In the genomic region with DNA sequence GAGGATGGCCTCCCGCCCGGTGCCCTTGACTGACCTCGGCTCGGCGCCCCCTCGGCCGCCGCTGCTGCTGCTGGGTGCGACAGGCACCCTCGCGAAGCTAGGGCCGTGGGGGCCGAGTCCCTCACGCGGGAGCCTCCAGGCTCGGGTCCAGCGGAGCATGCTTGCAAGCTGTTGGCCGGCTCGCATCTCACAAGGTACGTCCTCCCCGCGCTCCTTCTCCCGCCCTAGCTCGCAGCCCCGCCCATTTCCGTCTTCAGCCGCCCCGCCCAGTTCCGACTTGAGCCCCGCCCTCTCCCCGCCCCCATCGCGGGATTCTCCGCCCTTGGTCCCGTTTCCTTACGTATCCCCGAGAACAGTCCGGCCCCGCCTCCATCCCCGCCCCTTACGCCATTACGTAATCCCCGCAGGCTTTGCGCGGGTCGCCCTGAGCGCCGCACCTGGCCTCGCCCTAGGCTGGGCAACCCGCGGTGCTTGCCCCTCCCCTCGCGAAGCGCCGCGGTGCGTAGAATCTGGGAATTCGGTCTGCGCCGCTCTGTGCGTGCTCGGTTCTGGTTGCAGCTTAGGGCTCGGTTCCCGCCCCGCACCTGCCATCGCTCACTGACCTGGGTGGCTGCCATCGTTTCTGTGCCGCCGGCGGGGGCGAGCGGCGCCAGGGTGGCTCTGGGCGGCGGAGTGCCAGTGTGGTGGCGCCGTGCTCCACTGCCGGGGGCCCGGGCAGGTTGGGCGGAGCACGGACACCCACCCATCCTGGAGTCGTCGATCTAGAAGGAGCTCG, we compare ENCODE assay signal across 1 cellular context.
TF ChIP-seq lines count a peak whose summit lies in the region.

TSS of gene ABHD11 (minus strand) at position 191 of the 775 bp plus-strand sequence. CDS start at position 159, 32 bp downstream.

TF ChIP-seq in K562, 482 proteins besides CTCF, POLR2A, EP300 and RAD21 (continued from another document and continues in another):
- peak; percentile 68; the same call in 1 of the 2 replicates for TF ChIP-seq HBP1 (CRISPR knock-in tag; IDR thresholded peaks at IDR 0.05)
- peak; percentile 91 for TF ChIP-seq ESRRA (IDR thresholded peaks at IDR 0.05; ENCODE audit: borderline replicate concordance, low read depth)
- no peak; the same call in 1 of the 2 replicates for TF ChIP-seq ZNF407 (IDR thresholded peaks at IDR 0.05; ENCODE audit: low read depth)
- no peak for TF ChIP-seq SRSF7 (optimal IDR thresholded peaks at IDR 0.05; ENCODE audit: low read depth, low read length)
- TF ChIP-seq ARID3A (IDR thresholded peaks at IDR 0.05; ENCODE audit: borderline replicate concordance, low read depth, low read length), result no peak
- TF ChIP-seq KDM5B (IDR thresholded peaks at IDR 0.05; ENCODE audit: insufficient replicate concordance, low read depth, low read length), result peak; percentile 86
- TF ChIP-seq, protein P1, sequence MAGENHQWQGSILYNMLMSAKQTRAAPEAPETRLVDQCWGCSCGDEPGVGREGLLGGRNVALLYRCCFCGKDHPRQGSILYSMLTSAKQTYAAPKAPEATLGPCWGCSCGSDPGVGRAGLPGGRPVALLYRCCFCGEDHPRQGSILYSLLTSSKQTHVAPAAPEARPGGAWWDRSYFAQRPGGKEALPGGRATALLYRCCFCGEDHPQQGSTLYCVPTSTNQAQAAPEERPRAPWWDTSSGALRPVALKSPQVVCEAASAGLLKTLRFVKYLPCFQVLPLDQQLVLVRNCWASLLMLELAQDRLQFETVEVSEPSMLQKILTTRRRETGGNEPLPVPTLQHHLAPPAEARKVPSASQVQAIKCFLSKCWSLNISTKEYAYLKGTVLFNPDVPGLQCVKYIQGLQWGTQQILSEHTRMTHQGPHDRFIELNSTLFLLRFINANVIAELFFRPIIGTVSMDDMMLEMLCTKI (IDR thresholded peaks at IDR 0.05; ENCODE audit: partially characterized antibody), result no peak
- TF ChIP-seq BACH1 (tag; IDR thresholded peaks at IDR 0.05), result no peak
- TF ChIP-seq BDP1 (IDR thresholded peaks at IDR 0.05; ENCODE audit: insufficient read depth, insufficient read length), result no peak
- TF ChIP-seq, protein P2, sequence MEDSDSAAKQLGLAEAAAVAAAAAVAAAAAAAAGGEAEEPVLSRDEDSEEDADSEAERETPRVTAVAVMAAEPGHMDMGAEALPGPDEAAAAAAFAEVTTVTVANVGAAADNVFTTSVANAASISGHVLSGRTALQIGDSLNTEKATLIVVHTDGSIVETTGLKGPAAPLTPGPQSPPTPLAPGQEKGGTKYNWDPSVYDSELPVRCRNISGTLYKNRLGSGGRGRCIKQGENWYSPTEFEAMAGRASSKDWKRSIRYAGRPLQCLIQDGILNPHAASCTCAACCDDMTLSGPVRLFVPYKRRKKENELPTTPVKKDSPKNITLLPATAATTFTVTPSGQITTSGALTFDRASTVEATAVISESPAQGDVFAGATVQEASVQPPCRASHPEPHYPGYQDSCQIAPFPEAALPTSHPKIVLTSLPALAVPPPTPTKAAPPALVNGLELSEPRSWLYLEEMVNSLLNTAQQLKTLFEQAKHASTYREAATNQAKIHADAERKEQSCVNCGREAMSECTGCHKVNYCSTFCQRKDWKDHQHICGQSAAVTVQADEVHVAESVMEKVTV (CRISPR knock-in tag; IDR thresholded peaks at IDR 0.05), result 0 out of 2 replicates have a peak, but pooled peaks have one; percentile 9
- TF ChIP-seq ZNF316 (IDR thresholded peaks at IDR 0.05), result 0 out of 2 replicates have a peak, but pooled peaks have one; percentile 1
- TF ChIP-seq, protein P3, sequence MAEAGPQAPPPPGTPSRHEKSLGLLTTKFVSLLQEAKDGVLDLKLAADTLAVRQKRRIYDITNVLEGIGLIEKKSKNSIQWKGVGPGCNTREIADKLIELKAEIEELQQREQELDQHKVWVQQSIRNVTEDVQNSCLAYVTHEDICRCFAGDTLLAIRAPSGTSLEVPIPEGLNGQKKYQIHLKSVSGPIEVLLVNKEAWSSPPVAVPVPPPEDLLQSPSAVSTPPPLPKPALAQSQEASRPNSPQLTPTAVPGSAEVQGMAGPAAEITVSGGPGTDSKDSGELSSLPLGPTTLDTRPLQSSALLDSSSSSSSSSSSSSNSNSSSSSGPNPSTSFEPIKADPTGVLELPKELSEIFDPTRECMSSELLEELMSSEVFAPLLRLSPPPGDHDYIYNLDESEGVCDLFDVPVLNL (CRISPR knock-in tag; IDR thresholded peaks at IDR 0.05; ENCODE audit: low read depth), result peak; percentile 74; the same call in 1 of the 2 replicates
- TF ChIP-seq ZSCAN29 (IDR thresholded peaks at IDR 0.05), result 0 out of 2 replicates have a peak, but pooled peaks have one; percentile 27
- TF ChIP-seq, protein P4, sequence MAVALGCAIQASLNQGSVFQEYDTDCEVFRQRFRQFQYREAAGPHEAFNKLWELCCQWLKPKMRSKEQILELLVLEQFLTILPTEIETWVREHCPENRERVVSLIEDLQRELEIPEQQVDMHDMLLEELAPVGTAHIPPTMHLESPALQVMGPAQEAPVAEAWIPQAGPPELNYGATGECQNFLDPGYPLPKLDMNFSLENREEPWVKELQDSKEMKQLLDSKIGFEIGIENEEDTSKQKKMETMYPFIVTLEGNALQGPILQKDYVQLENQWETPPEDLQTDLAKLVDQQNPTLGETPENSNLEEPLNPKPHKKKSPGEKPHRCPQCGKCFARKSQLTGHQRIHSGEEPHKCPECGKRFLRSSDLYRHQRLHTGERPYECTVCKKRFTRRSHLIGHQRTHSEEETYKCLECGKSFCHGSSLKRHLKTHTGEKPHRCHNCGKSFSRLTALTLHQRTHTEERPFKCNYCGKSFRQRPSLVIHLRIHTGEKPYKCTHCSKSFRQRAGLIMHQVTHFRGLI (CRISPR knock-in tag; IDR thresholded peaks at IDR 0.05), result peak; percentile 39; the same call in 1 of the 2 replicates
- TF ChIP-seq REST (CRISPR knock-in tag; IDR thresholded peaks at IDR 0.05; ENCODE audit: low read depth), result peak; percentile 83
- no peak for TF ChIP-seq MTA2 (IDR thresholded peaks at IDR 0.05; ENCODE audit: low read depth)
- TF ChIP-seq, protein P5, sequence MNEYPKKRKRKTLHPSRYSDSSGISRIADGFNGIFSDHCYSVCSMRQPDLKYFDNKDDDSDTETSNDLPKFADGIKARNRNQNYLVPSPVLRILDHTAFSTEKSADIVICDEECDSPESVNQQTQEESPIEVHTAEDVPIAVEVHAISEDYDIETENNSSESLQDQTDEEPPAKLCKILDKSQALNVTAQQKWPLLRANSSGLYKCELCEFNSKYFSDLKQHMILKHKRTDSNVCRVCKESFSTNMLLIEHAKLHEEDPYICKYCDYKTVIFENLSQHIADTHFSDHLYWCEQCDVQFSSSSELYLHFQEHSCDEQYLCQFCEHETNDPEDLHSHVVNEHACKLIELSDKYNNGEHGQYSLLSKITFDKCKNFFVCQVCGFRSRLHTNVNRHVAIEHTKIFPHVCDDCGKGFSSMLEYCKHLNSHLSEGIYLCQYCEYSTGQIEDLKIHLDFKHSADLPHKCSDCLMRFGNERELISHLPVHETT (CRISPR knock-in tag; conservative IDR thresholded peaks at IDR 0.05 in 1 of 2, IDR thresholded peaks at IDR 0.05 in 1 of 2), result peak in 1 of 2 experiments; percentile 79; a peak in 1 of 4 replicates
- no peak for TF ChIP-seq TAF9B (IDR thresholded peaks at IDR 0.05; ENCODE audit: partially characterized antibody)
- peak; percentile 91 for TF ChIP-seq NR1H2 (CRISPR knock-in tag; IDR thresholded peaks at IDR 0.05)
- 0 out of 2 replicates have a peak, but pooled peaks have one; percentile 39 for TF ChIP-seq ZNF431 (CRISPR knock-in tag; IDR thresholded peaks at IDR 0.05)
